ENCODE assay signal across 22 cellular contexts in the genomic region with DNA sequence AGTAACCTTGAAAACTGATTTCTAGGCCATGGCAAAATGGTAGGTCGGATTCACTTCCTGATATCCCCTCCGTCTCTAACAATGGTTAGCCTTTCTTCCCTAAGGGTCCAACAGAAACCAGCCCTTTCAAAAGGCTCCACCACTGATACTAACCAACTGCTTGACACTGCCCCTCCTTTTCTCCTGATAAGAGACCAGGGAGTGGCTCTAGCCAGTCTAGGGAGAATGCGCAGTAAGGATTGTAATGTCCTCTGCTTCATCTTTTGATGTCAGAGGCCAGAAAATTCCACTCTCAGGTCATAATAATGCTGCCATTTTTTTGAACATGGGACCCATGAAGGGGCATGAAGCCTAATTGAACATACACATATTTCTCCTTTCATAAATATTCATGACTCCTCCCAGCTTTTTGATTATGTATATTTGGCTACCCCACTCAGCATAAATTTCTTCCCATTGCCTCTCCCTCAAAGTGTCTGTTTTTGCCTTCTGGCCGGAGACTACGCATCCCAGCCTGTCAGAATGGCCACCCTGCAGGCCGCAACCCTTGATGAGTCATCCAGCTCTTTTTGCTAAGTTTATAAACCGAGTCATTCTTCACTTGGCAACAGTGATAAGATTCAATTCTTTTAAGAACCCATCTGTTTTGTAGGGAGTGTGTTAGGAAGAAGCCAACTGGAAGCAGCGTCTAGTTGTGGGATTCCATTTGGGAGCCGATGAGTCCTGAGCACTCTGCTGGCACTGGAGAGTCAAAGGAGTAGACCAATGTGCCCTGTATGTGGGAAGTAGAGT.
DNase-seq lines count a peak whose midpoint lies in the region; ATAC-seq and TF ChIP-seq lines count a peak whose summit lies in the region.
"Had no signal": no experiment of that assay in that cellular context is flagged by ENCODE, and none has a peak within 500 bp of the region (broad histone marks: within the 10 kb centered on the region; RNA-seq: fewer than 3 reads in every experiment).

No MANE protein-coding gene starts in this region.

- POLR2A ChIA-PET in SK-N-SH (lab: Yijun Ruan, JAX) = no interaction called here

- H4K20me1 ChIP-seq in SK-N-SH (ENCODE audit: insufficient read depth) = no peaks in the 10 kb centered on the region
- H4K20me1 ChIP-seq: BLaER1 had no signal

- no peaks in the 10 kb centered on the region for H3K36me3 ChIP-seq in SK-N-SH (replicated peaks in 1 of 2; ENCODE audit: control insufficient read depth in 1 of 2, insufficient read depth in 2 of 2, low read length in 1 of 2)
- H3K36me3 ChIP-seq: BLaER1, heart right ventricle had no signal

- TF ChIP-seq EP300 in SK-N-SH (IDR thresholded peaks at IDR 0.05; ENCODE audit: borderline replicate concordance in 1 of 2, low read depth in 1 of 2, low read length in 1 of 2) = no peak

- no peak for TF ChIP-seq RAD21 in SK-N-SH (IDR thresholded peaks at IDR 0.05; ENCODE audit: low read length)

- no peaks in the 10 kb centered on the region for H3K9me3 ChIP-seq in SK-N-SH
- H3K9me3 ChIP-seq: testis had no signal

- H3K27ac ChIP-seq in SK-N-SH (ENCODE audit: low read depth in 2 of 2, low read length in 1 of 2) (peak overlapping the region in 1 of 2 experiments; percentile 62; a peak in 2 of 4 replicates), dorsolateral prefrontal cortex (no peak overlapping the region)
- H3K27ac ChIP-seq: BLaER1, heart right ventricle, testis had no signal

- H3K79me2 ChIP-seq in SK-N-SH (ENCODE audit: insufficient read depth) = no peaks in the 10 kb centered on the region

- H3K4me1 ChIP-seq in SK-N-SH (ENCODE audit: control insufficient read depth in 1 of 2, insufficient read depth in 2 of 2, low read depth in 1 of 2, low read length in 1 of 2) = no peaks in the 10 kb centered on the region
- H3K4me1 ChIP-seq: BLaER1, heart right ventricle, testis had no signal

- DNase-seq in ELF-1 (ENCODE audit: low read depth, low spot score) (peak; percentile 34), SK-N-SH (no peak), fibroblast of mammary gland (ENCODE audit: low read depth) (peak; percentile 79), posterior vena cava (ENCODE audit: low spot score) (peak; percentile 78), inferior parietal cortex (ENCODE audit: extremely low spot score) (no peak), dorsolateral prefrontal cortex (no peak), AML-193 (lab: John Stamatoyannopoulos, UW) (no peak)
- DNase-seq: activated CD8-positive, alpha-beta T cell treated with anti-CD3 and anti-CD28 coated beads for 36 hours; activated naive CD4-positive, alpha-beta T cell treated with anti-CD3 and anti-CD28 coated beads for 36 hours; activated T-cell treated with anti-CD3 and anti-CD28 coated beads, Interleukin-2, amount 50 U/mL, for 24 hours; heart right ventricle; NCI-H1048; NCI-H2081 treated with DMSO at 0.1 percent for 48 hours; NCI-H524; SHP77 treated with DMSO at 0.1 percent for 48 hours; stimulated activated CD4-positive, alpha-beta T cell treated with anti-CD3 and anti-CD28 coated beads, Interleukin-12 subunit alpha, Interleukin-12 subunit beta, amount 100 ng/mL, for 4 hours; T-helper 17 cell; testis had no signal

- intact Hi-C loops in posterior vena cava (cut with DNase I) (no loop called here), dorsolateral prefrontal cortex (cut with DNase I) (no loop called here)

- peak overlapping the region; percentile 13; the same call in 1 of the 2 replicates for H3K4me2 ChIP-seq in SK-N-SH
- H3K4me2 ChIP-seq: BLaER1 had no signal

- no peak for ATAC-seq in HG03565 (IDR thresholded peaks at IDR 0.05; ENCODE audit: unreplicated experiment)
- ATAC-seq: activated CD8-positive, alpha-beta T cell treated with anti-CD3 and anti-CD28 coated beads for 36 hours; esophagus mucosa; T-helper 17 cell; WTC11 had no signal

- no peaks in the 10 kb centered on the region for H3K9me2 ChIP-seq in SK-N-SH

- 53% methylated on average over 9 of the region's 9 CpGs for WGBS in SK-N-SH (ENCODE audit: low lambda C conversion rate)

- H3F3A ChIP-seq in SK-N-SH (replicated peaks; ENCODE audit: insufficient read depth) = peaks cover 4% of the 10 kb centered on the region

- TF ChIP-seq CTCF in SK-N-SH (IDR thresholded peaks at IDR 0.05) (no peak), fibroblast of mammary gland (conservative IDR thresholded peaks at IDR 0.05; ENCODE audit: control insufficient read depth, insufficient read depth, low read depth, low read length) (no peak), dorsolateral prefrontal cortex (IDR thresholded peaks at IDR 0.05 in 54 of 56, conservative IDR thresholded peaks at IDR 0.05 in 2 of 56; ENCODE audit: low read depth in 1 of 56, partially characterized antibody in 56 of 56) (no peak)

- no peak overlapping the region for H3K9ac ChIP-seq in SK-N-SH
- H3K9ac ChIP-seq: BLaER1 had no signal

- H3K27me3 ChIP-seq in SK-N-SH (ENCODE audit: insufficient read depth) (no peaks in the 10 kb centered on the region), dorsolateral prefrontal cortex (peaks cover 0 to 3% (median 0%) of the 10 kb centered on the region in 45 donors)
- H3K27me3 ChIP-seq: BLaER1, heart right ventricle, testis had no signal

- H3K4me3 ChIP-seq in SK-N-SH (ENCODE audit: low read depth in 2 of 2, low read length in 1 of 2) (no peak overlapping the region), fibroblast of mammary gland (ENCODE audit: control insufficient read depth, low read depth, low read length) (no peak overlapping the region), dorsolateral prefrontal cortex (no peak overlapping the region)
- H3K4me3 ChIP-seq: BLaER1, heart right ventricle, testis had no signal

- CTCF ChIA-PET in SK-N-SH (lab: Yijun Ruan, JAX) = no interaction called here

- H2AFZ ChIP-seq in SK-N-SH (ENCODE audit: low read depth) = peak overlapping the region; percentile 33; the same call in 1 of the 2 replicates

TF ChIP-seq in SK-N-SH, 30 proteins besides CTCF, POLR2A, EP300 and RAD21:
- peak; percentile 59 for TF ChIP-seq JUND (IDR thresholded peaks at IDR 0.05)
- peak; percentile 17; the same call in 1 of the 2 replicates for TF ChIP-seq NFIC (IDR thresholded peaks at IDR 0.05; ENCODE audit: borderline replicate concordance)
- no peak for TF ChIP-seq EZH2phosphoT487 (IDR thresholded peaks at IDR 0.05; ENCODE audit: borderline replicate concordance, low read depth)
- peak; percentile 47 for TF ChIP-seq TCF12 (IDR thresholded peaks at IDR 0.05)
- no peak for TF ChIP-seq YY1 (IDR thresholded peaks at IDR 0.05; ENCODE audit: low read depth)
- TF ChIP-seq MXI1 (IDR thresholded peaks at IDR 0.05; ENCODE audit: low read depth, low read length) = no peak
- TF ChIP-seq, protein P1, sequence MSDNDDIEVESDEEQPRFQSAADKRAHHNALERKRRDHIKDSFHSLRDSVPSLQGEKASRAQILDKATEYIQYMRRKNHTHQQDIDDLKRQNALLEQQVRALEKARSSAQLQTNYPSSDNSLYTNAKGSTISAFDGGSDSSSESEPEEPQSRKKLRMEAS (IDR thresholded peaks at IDR 0.05; ENCODE audit: low read depth) = 0 out of 2 replicates have a peak, but pooled peaks have one; percentile 17
- no peak for TF ChIP-seq SIN3A (IDR thresholded peaks at IDR 0.05; ENCODE audit: borderline replicate concordance, low read depth, low read length)
- TF ChIP-seq MEF2A (IDR thresholded peaks at IDR 0.05; ENCODE audit: borderline replicate concordance, low read depth) = peak; percentile 29; the same call in 1 of the 2 replicates
- TF ChIP-seq FOSL2 (IDR thresholded peaks at IDR 0.05; ENCODE audit: borderline replicate concordance, low read depth) = peak; percentile 69
TF ChIP-seq in SK-N-SH: peak in this region for 6.

Comparison
In these comparisons a context has a peak if more than half of its experiments do, and no peak if none do; other contexts are left out.
1. DNase-seq: peak in ELF-1 (single experiment), fibroblast of mammary gland (single experiment) and posterior vena cava (single experiment); none in SK-N-SH (single experiment), inferior parietal cortex (single experiment), dorsolateral prefrontal cortex (0 of 10) and AML-193 (0 of 2).